ENCODE assay signal across 19 cellular contexts in the genomic region with DNA sequence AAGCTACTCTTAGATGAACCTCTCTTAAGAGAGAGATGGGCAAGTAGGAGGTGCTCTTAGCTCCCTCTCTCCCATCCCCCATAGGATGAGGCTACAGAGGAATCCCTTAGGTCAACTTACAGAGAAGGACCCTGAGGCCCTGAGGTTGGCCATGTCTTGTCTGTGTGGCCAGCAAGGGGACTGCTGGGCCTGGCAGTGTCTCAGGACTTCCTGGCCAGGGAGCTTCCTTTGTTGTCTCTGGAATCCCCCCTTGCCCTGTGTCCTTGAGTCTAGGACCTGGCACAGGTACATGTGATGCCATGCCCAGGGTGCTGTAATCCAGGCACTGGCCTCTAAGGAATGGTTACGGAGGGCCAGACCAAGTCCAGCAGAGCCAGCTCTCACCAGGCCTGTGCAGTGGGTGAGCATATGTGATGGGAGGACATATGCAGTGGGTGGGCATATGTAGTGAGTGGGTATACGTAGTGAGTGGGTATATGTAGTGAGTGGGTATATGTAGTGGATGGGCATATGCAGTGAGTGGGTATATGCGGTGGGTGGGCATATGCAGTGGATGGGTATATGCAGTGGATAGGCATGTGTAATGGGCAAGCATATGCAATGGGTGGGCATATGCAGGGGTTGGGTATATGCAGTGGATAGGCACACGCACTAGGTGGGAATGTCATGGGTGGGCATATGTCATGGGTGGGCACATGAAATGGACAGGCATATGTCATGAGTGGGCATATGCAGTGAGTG. TPM values are rescaled to one million over a fixed set of nuclear protein-coding genes. Genes with fewer than 3 reads are reported as not detected.
DNase-seq lines count a peak whose midpoint lies in the region; ATAC-seq, FAIRE-seq and TF ChIP-seq lines count a peak whose summit lies in the region.
"Had no signal": no experiment of that assay in that cellular context is flagged by ENCODE, and none has a peak within 500 bp of the region (broad histone marks: within the 10 kb centered on the region; RNA-seq: fewer than 3 reads in every experiment).

No MANE protein-coding gene starts in this region.

- no peaks in the 10 kb centered on the region for H3K36me3 Mint-ChIP-seq in stimulated activated naive B cell treated with anti-CD40 and anti-IgM and Interleukin-4, amounts not matched to agents 10 μg/mL and 1 μg/mL and 100 μg/mL, for 72 hours
- H3K36me3 Mint-ChIP-seq: natural killer cell treated with Interleukin-12 subunit alpha and Interleukin-12 subunit beta and Interleukin-15 and Interleukin-18, amount 100 ng/mL, for 72 hours had no signal

- H3K27ac ChIP-seq in PC-9 (peak overlapping the region; percentile 1; the same call in 1 of the 2 replicates), layer of hippocampus (ENCODE audit: low read depth, low read length) (peak overlapping the region; percentile 6), WERI-Rb-1 (no peak overlapping the region)
- H3K27ac ChIP-seq: colonic mucosa, SJCRH30, thoracic aorta had no signal

- H3K27me3 ChIP-seq in H7 (ENCODE audit: control insufficient read depth, insufficient read depth, low read length) = no peaks in the 10 kb centered on the region
- no peaks in the 10 kb centered on the region for H3K27me3 ChIP-seq in PC-9 (ENCODE audit: insufficient read depth, low read depth)
- H3K27me3 ChIP-seq in layer of hippocampus (ENCODE audit: control insufficient read depth, insufficient read depth, low read length) = no peaks in the 10 kb centered on the region
- no peaks in the 10 kb centered on the region for H3K27me3 ChIP-seq in WERI-Rb-1 (ENCODE audit: insufficient read depth, low read depth, severe bottlenecking)
- H3K27me3 ChIP-seq: colonic mucosa, right atrium auricular region, SJCRH30 had no signal

- TF ChIP-seq CTCF in PC-9 (conservative IDR thresholded peaks at IDR 0.05) = no peak
- TF ChIP-seq CTCF in WERI-Rb-1 (IDR thresholded peaks at IDR 0.05; ENCODE audit: low read depth, low read length) = no peak

- no TSS peak for BruUV-seq in PC-9 (replicated peaks; lab: Mats Ljungman, UMichigan)

- H3F3A ChIP-seq in PC-9 (ENCODE audit: insufficient read depth, low read depth) = peaks cover 88% of the 10 kb centered on the region

- no peak overlapping the region for H3K4me2 ChIP-seq in PC-9

- H3K79me2 ChIP-seq in PC-9 (ENCODE audit: low read depth) = no peaks in the 10 kb centered on the region

- FAIRE-seq in GM12892 (lab: Jason Lieb, UNC) = no peak

- DNase-seq in H7 (peak; percentile 45), PC-9 (peak in 1 of 2 experiments; percentile 41), GM12892 (ENCODE audit: insufficient read length) (no peak), WERI-Rb-1 (no peak)
- no peak for DNase-seq in stimulated activated naive B cell treated with anti-CD40 and anti-IgM and Interleukin-4, amounts not matched to agents 10 μg/mL and 1 μg/mL and 100 μg/mL, for 72 hours
- DNase-seq: activated CD4-positive, CD25-positive, alpha-beta regulatory T cell treated with anti-CD3 and anti-CD28 coated beads, Interleukin-2, amount 50 U/mL, for 72 hours; activated naive CD4-positive, alpha-beta T cell; colonic mucosa; NCI-H1436; NCI-H226; SJCRH30; stimulated activated CD4-positive, alpha-beta T cell treated with anti-CD3 and anti-CD28 coated beads, Interleukin-1b, Interleukin-23, amount 100 ng/mL, for 48 hours; T-helper 2 cell had no signal

- H3K4me3 Mint-ChIP-seq in stimulated activated naive B cell treated with anti-CD40 and anti-IgM and Interleukin-4, amounts not matched to agents 10 μg/mL and 1 μg/mL and 100 μg/mL, for 72 hours = peak overlapping the region; percentile 49 to 63
- H3K4me3 Mint-ChIP-seq: natural killer cell treated with Interleukin-12 subunit alpha and Interleukin-12 subunit beta and Interleukin-15 and Interleukin-18, amount 100 ng/mL, for 72 hours had no signal

- H3K27me3 Mint-ChIP-seq in stimulated activated naive B cell treated with anti-CD40 and anti-IgM and Interleukin-4, amounts not matched to agents 10 μg/mL and 1 μg/mL and 100 μg/mL, for 72 hours = no peaks in the 10 kb centered on the region
- H3K27me3 Mint-ChIP-seq: natural killer cell treated with Interleukin-12 subunit alpha and Interleukin-12 subunit beta and Interleukin-15 and Interleukin-18, amount 100 ng/mL, for 72 hours had no signal

- no peaks in the 10 kb centered on the region for H3K9me2 ChIP-seq in PC-9 (ENCODE audit: insufficient read depth)

- POLR2A ChIA-PET in PC-9 (lab: Charles Lee; ENCODE audit: unreplicated experiment) = interaction anchor here (0.6 to 0.7 kb wide), 2 partner anchors 325 to 437 kb away, joined by 3 read pairs; no protein-coding TSS in a partner anchor

- H3K27ac Mint-ChIP-seq in stimulated activated naive B cell treated with anti-CD40 and anti-IgM and Interleukin-4, amounts not matched to agents 10 μg/mL and 1 μg/mL and 100 μg/mL, for 72 hours = peak overlapping the region; percentile 65
- H3K27ac Mint-ChIP-seq: natural killer cell treated with Interleukin-12 subunit alpha and Interleukin-12 subunit beta and Interleukin-15 and Interleukin-18, amount 100 ng/mL, for 72 hours had no signal

- intact Hi-C loops in PC-9 (cut with micrococcal nuclease; ENCODE audit: unreplicated experiment) = loop anchor here (10.0 kb wide), 2 partner anchors 266 to 496 kb away; partner anchors contain the start of genes CSHL1 and GH1

- CTCF ChIA-PET in PC-9 (lab: Charles Lee) = interaction anchor here (1.0 kb wide), 1 partner anchor 74 kb away, joined by 3 read pairs; no protein-coding TSS in a partner anchor

- ATAC-seq in stimulated activated naive B cell treated with anti-CD40 and anti-IgM and Interleukin-4, amounts not matched to agents 10 μg/mL and 1 μg/mL and 100 μg/mL, for 72 hours (replicated peaks) = no peak
- ATAC-seq in GM21619 (IDR thresholded peaks at IDR 0.05; ENCODE audit: unreplicated experiment) = no peak

- peaks cover 71% of the 10 kb centered on the region for H4K20me1 ChIP-seq in PC-9 (ENCODE audit: insufficient read depth)

- no peak overlapping the region for H3K4me3 ChIP-seq in H7 (ENCODE audit: insufficient read depth, low read depth, low read length)
- no peak overlapping the region for H3K4me3 ChIP-seq in PC-9
- no peak overlapping the region for H3K4me3 ChIP-seq in WERI-Rb-1 (ENCODE audit: low read depth, low read length)
- H3K4me3 ChIP-seq: colonic mucosa, SJCRH30 had no signal

- no peaks in the 10 kb centered on the region; the same call in 1 of the 2 replicates for H3K4me1 ChIP-seq in PC-9 (replicated peaks; ENCODE audit: insufficient read depth)
- H3K4me1 ChIP-seq: colonic mucosa, SJCRH30 had no signal

- peaks cover 43 to 61% of the 10 kb centered on the region in 2 donors for H3K4me1 Mint-ChIP-seq in stimulated activated naive B cell treated with anti-CD40 and anti-IgM and Interleukin-4, amounts not matched to agents 10 μg/mL and 1 μg/mL and 100 μg/mL, for 72 hours

- no peaks in the 10 kb centered on the region for H3K9me3 Mint-ChIP-seq in stimulated activated naive B cell treated with anti-CD40 and anti-IgM and Interleukin-4, amounts not matched to agents 10 μg/mL and 1 μg/mL and 100 μg/mL, for 72 hours
- H3K9me3 Mint-ChIP-seq: natural killer cell treated with Interleukin-12 subunit alpha and Interleukin-12 subunit beta and Interleukin-15 and Interleukin-18, amount 100 ng/mL, for 72 hours had no signal

- H2AFZ ChIP-seq in PC-9 = no peak overlapping the region

- H3K9me3 ChIP-seq in PC-9 (ENCODE audit: insufficient read depth, low read depth) = no peaks in the 10 kb centered on the region
- H3K9me3 ChIP-seq in WERI-Rb-1 (ENCODE audit: severe bottlenecking) = no peaks in the 10 kb centered on the region
- H3K9me3 ChIP-seq: colonic mucosa, right atrium auricular region, SJCRH30, thoracic aorta had no signal

- TF ChIP-seq POLR2A in GM12892 (IDR thresholded peaks at IDR 0.05; ENCODE audit: low read depth, low read length) = no peak

- H3K36me3 ChIP-seq in H7 (replicated peaks; ENCODE audit: control insufficient read depth, insufficient read depth, low read length) = no peaks in the 10 kb centered on the region
- H3K36me3 ChIP-seq in PC-9 (ENCODE audit: low read depth) = peaks cover 29% of the 10 kb centered on the region; the same call in 1 of the 2 replicates
- no peaks in the 10 kb centered on the region for H3K36me3 ChIP-seq in WERI-Rb-1
- H3K36me3 ChIP-seq: colonic mucosa, right atrium auricular region, SJCRH30, thoracic aorta had no signal

RNA-seq across cellular contexts. Expression of gene PECAM1, which starts 20.3 kb away (rescaled TPM):
- total RNA-seq in H7 (2014; rRNA removed; shearing (Covaris generic)) = under 0.01 and 0.03 TPM in 2 replicates
- 0.80 and 1.5 TPM in 2 replicates for total RNA-seq in PC-9 (2021)
- 1.3 TPM for polyA plus RNA-seq in GM12892 (2012; ENCODE audit: missing spikeins)

RNA-seq across cellular contexts. Expression of gene MILR1, which starts 38.0 kb away (rescaled TPM):
- 0.70 and 1.5 TPM in 2 replicates for total RNA-seq in H7 (2014; rRNA removed; shearing (Covaris generic))
- total RNA-seq in PC-9 (2021) = 22.9 and 25.6 TPM in 2 replicates
- polyA plus RNA-seq in GM12892 (2012; ENCODE audit: missing spikeins) = 0.76 TPM
- total RNA-seq: epithelial cell of proximal tubule had no signal
